In the genomic region with DNA sequence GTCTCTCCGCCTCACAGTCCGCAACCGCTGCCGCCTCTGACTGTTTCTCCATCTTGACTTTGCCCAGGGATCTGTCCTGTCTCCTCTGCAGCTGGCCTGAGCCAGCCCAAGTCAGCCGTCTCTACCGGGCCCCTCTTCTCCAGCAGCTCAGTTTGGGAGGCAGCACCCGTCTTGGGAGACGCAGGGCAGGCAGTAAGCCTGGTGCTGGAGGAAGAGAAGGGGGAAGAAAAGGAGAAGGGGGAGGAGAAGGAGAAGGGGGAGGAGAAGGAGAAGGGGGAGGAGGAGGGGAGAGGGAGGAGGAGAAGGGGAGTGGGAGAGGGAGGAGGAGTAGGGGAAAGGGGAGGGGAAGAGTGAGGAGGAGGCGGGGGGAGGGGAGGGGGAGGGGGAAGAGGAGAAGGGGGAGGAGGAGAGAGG, we compare ENCODE assay signal across 15 cellular contexts. TPM values are rescaled to one million over a fixed set of nuclear protein-coding genes. Genes with fewer than 3 reads are reported as not detected.
DNase-seq lines count a peak whose midpoint lies in the region; ATAC-seq and TF ChIP-seq lines count a peak whose summit lies in the region.
"Had no signal": no experiment of that assay in that cellular context is flagged by ENCODE, and none has a peak within 500 bp of the region (broad histone marks: within the 10 kb centered on the region; RNA-seq: fewer than 3 reads in every experiment).

No MANE protein-coding gene starts in this region.

- no peak overlapping the region for H2AK5ac ChIP-seq in H9 (ENCODE audit: insufficient read length, low read length)

- no peaks in the 10 kb centered on the region for H3K9me3 ChIP-seq in H9 (ENCODE audit: control insufficient read depth, low read depth, low read length)
- no peaks in the 10 kb centered on the region for H3K9me3 ChIP-seq in neutrophil
- no peaks in the 10 kb centered on the region for H3K9me3 ChIP-seq in ovary
- no peaks in the 10 kb centered on the region for H3K9me3 ChIP-seq in breast epithelium

- peak overlapping the region; percentile 69 to 81 for H3K4me3 Mint-ChIP-seq in H9
- H3K4me3 Mint-ChIP-seq: activated CD4-positive, alpha-beta T cell treated with anti-CD3 and anti-CD28 coated beads, Interleukin-2, amount 10 ng/mL, durations not matched to agents 24 days and 14 days; activated naive CD8-positive, alpha-beta T cell treated with anti-CD3 and anti-CD28 coated beads for 36 hours had no signal

- H3K4me1 ChIP-seq in H9 (ENCODE audit: insufficient read depth, low read length): peaks cover 3% of the 10 kb centered on the region; the same call in 1 of the 2 replicates
- H3K4me1 ChIP-seq in neutrophil (ENCODE audit: control insufficient read depth in 1 of 2, insufficient read depth in 1 of 2, low read depth in 1 of 2, low read length in 1 of 2): peaks cover 4 to 15% of the 10 kb centered on the region in 2 experiments
- peaks cover 2% of the 10 kb centered on the region for H3K4me1 ChIP-seq in ovary (ENCODE audit: insufficient read depth)
- no peaks in the 10 kb centered on the region for H3K4me1 ChIP-seq in breast epithelium

- peak overlapping the region; percentile 10 for H3K9ac ChIP-seq in H9 (ENCODE audit: extremely low read depth, insufficient read length, low read length)

- no peak for ATAC-seq in HG03039 (IDR thresholded peaks at IDR 0.05; ENCODE audit: unreplicated experiment)
- ATAC-seq in HG02938 (IDR thresholded peaks at IDR 0.05; ENCODE audit: unreplicated experiment): no peak

- peak overlapping the region; percentile 85 for H2AFZ ChIP-seq in H9 (ENCODE audit: low read length)

- H4K20me1 ChIP-seq in H9 (ENCODE audit: control insufficient read depth, insufficient read depth, insufficient read length): no peaks in the 10 kb centered on the region

- H3K27me3 ChIP-seq in H9 (ENCODE audit: insufficient read depth, low read length) (no peaks in the 10 kb centered on the region), neutrophil (no peaks in the 10 kb centered on the region), ovary (no peaks in the 10 kb centered on the region), breast epithelium (no peaks in the 10 kb centered on the region)

- H3K4me2 ChIP-seq in H9 (ENCODE audit: insufficient read depth, insufficient read length, low read length): peak overlapping the region; percentile 72

- no peak overlapping the region for H2BK5ac ChIP-seq in H9 (ENCODE audit: insufficient read length, low read length)

- no peak overlapping the region for H3T11ph ChIP-seq in H9 (ENCODE audit: low read length)

- H4K5ac ChIP-seq in H9 (ENCODE audit: insufficient read length, low read depth, low read length): no peak overlapping the region

- H3K4me3 ChIP-seq in astrocyte of the cerebellum (ENCODE audit: low read depth, low read length): peak overlapping the region; percentile 3
- H3K4me3 ChIP-seq in iPS-11a (ENCODE audit: low read depth, low read length): peak overlapping the region; percentile 17
- peak overlapping the region; percentile 44 to 59 for H3K4me3 ChIP-seq in neutrophil (ENCODE audit: low read depth in 1 of 2, low read length in 1 of 2)
- H3K4me3 ChIP-seq in ovary: no peak overlapping the region
- no peak overlapping the region for H3K4me3 ChIP-seq in breast epithelium

- no peak overlapping the region for H2BK15ac ChIP-seq in H9 (ENCODE audit: low read depth, low read length)

- H2BK12ac ChIP-seq in H9 (ENCODE audit: insufficient read length, low read depth, low read length): no peak overlapping the region

- H3K27ac Mint-ChIP-seq in H9: peak overlapping the region; percentile 56 to 91 (median 81); a peak in 4 of 7 replicates
- H3K27ac Mint-ChIP-seq: activated CD4-positive, alpha-beta T cell treated with anti-CD3 and anti-CD28 coated beads, Interleukin-2, amount 10 ng/mL, durations not matched to agents 24 days and 14 days; activated naive CD8-positive, alpha-beta T cell treated with anti-CD3 and anti-CD28 coated beads for 36 hours had no signal

- in situ Hi-C loops in astrocyte of the cerebellum (cut with HindIII; ENCODE audit: low sequenced_read_pairs): no loop called here

- H3K79me1 ChIP-seq in H9 (ENCODE audit: insufficient read depth, low read depth, low read length, poor library complexity, severe bottlenecking): no peaks in the 10 kb centered on the region

- H3K18ac ChIP-seq in H9 (ENCODE audit: insufficient read length, low read depth, low read length): peak overlapping the region; percentile 50

- H3K79me2 ChIP-seq in H9 (ENCODE audit: insufficient read depth, low read length): no peaks in the 10 kb centered on the region

- no peak overlapping the region for H4K91ac ChIP-seq in H9 (ENCODE audit: insufficient read length, low read depth, low read length)

- H3K23ac ChIP-seq in H9 (ENCODE audit: insufficient read length, low read depth, low read length): no peak overlapping the region

- no CpG with 5 or more reads among the region's 9 CpGs for WGBS in H9 (ENCODE audit: extremely low coverage, insufficient read length, low lambda C conversion rate)
- 17 to 33% (median 25%) methylated on average over 9 of the region's 9 CpGs for WGBS in ovary, 3 donors

- H3K27me3 Mint-ChIP-seq in H9 (ENCODE audit: low read depth): peaks cover 2% of the 10 kb centered on the region; the same call in 1 of the 2 replicates

- no peaks in the 10 kb centered on the region for H3K36me3 Mint-ChIP-seq in H9 (ENCODE audit: insufficient read depth in 1 of 3, low read depth in 3 of 3)
- H3K36me3 Mint-ChIP-seq: activated naive CD8-positive, alpha-beta T cell treated with anti-CD3 and anti-CD28 coated beads for 36 hours had no signal

- TF ChIP-seq POLR2A in ovary (IDR thresholded peaks at IDR 0.05) (no peak), breast epithelium (IDR thresholded peaks at IDR 0.05) (no peak)

- no peak overlapping the region for H3K56ac ChIP-seq in H9 (ENCODE audit: insufficient read length, low read depth, low read length)

- H3K23me2 ChIP-seq in H9 (ENCODE audit: insufficient read length, low read depth, low read length, poor library complexity, severe bottlenecking): peaks cover 5% of the 10 kb centered on the region

- H3K14ac ChIP-seq in H9 (ENCODE audit: insufficient read depth, low read length): no peak overlapping the region

- no peaks in the 10 kb centered on the region for H3K9me3 Mint-ChIP-seq in H9
- H3K9me3 Mint-ChIP-seq: activated CD4-positive, alpha-beta T cell treated with anti-CD3 and anti-CD28 coated beads, Interleukin-2, amount 10 ng/mL, durations not matched to agents 24 days and 14 days; activated naive CD8-positive, alpha-beta T cell treated with anti-CD3 and anti-CD28 coated beads for 36 hours had no signal

- no peak overlapping the region for H4K8ac ChIP-seq in H9 (replicated peaks; ENCODE audit: insufficient read length, low read depth, low read length)

- peak; percentile 74 for DNase-seq in H9
- no peak for DNase-seq in astrocyte of the cerebellum (ENCODE audit: low read depth)
- DNase-seq in ovary: no peak
- no peak for DNase-seq in breast epithelium (ENCODE audit: low spot score in 2 of 2)
- DNase-seq: activated CD4-positive, alpha-beta T cell treated with anti-CD3 and anti-CD28 coated beads, Interleukin-2, amount 10 ng/mL, durations not matched to agents 24 days and 14 days; activated naive CD8-positive, alpha-beta T cell treated with anti-CD3 and anti-CD28 coated beads for 36 hours; COR-L47; foreskin melanocyte; NCI-H1417 treated with DMSO at 0.1 percent for 48 hours; NCI-H2227 treated with DMSO at 0.1 percent for 48 hours had no signal

- H2BK20ac ChIP-seq in H9 (ENCODE audit: low read depth, low read length, poor library complexity, severe bottlenecking): no peak overlapping the region

- no peak for TF ChIP-seq CTCF in H9 (conservative IDR thresholded peaks at IDR 0.05)
- TF ChIP-seq CTCF in astrocyte of the cerebellum (IDR thresholded peaks at IDR 0.05; ENCODE audit: low read depth, low read length, missing control alignments): no peak
- no peak for TF ChIP-seq CTCF in neutrophil (IDR thresholded peaks at IDR 0.05)
- TF ChIP-seq CTCF in ovary (IDR thresholded peaks at IDR 0.05): no peak
- TF ChIP-seq CTCF in breast epithelium (IDR thresholded peaks at IDR 0.05): no peak

- no peak overlapping the region for H3K27ac ChIP-seq in H9 (ENCODE audit: insufficient read length, low read depth, low read length)
- peak overlapping the region; percentile 55 for H3K27ac ChIP-seq in neutrophil
- no peak overlapping the region for H3K27ac ChIP-seq in ovary
- no peak overlapping the region for H3K27ac ChIP-seq in breast epithelium
- H3K27ac ChIP-seq: HL-60 had no signal

- no peak overlapping the region for H2BK120ac ChIP-seq in H9 (ENCODE audit: low read depth, low read length, poor library complexity, severe bottlenecking)

- no peaks in the 10 kb centered on the region for H3K36me3 ChIP-seq in neutrophil
- H3K36me3 ChIP-seq in ovary: no peaks in the 10 kb centered on the region
- no peaks in the 10 kb centered on the region for H3K36me3 ChIP-seq in breast epithelium

- TF ChIP-seq EP300 in ovary (IDR thresholded peaks at IDR 0.05): no peak

- no peak overlapping the region for H3K4ac ChIP-seq in H9 (ENCODE audit: low read depth, low read length)

- intact Hi-C loops in ovary (cut with DNase I): loop anchor here in 1 of 4 donors (5.0 kb wide), 1 partner anchor 1850 kb away; no protein-coding TSS in a partner anchor
- intact Hi-C loops in breast epithelium (cut with DNase I; ENCODE audit: low total_unique reads): no loop called here

- peaks cover 11 to 27% of the 10 kb centered on the region in 2 experiments for H3K4me1 Mint-ChIP-seq in H9
- H3K4me1 Mint-ChIP-seq: activated CD4-positive, alpha-beta T cell treated with anti-CD3 and anti-CD28 coated beads, Interleukin-2, amount 10 ng/mL, durations not matched to agents 24 days and 14 days; activated naive CD8-positive, alpha-beta T cell treated with anti-CD3 and anti-CD28 coated beads for 36 hours had no signal

RNA-seq across cellular contexts. Expression of gene FZD9, which starts 36.0 kb away (rescaled TPM):
- total RNA-seq in H9 (2021) (1.9 and 2.1 TPM in 2 replicates), ovary (under 1 TPM; 0.12 to 0.57 (median 0.18) TPM), breast epithelium (1 to 10 TPM in 1 of 3 donors, under 1 TPM in 2; 0.44 to 4.3 (median 0.98) TPM)
- polyA plus RNA-seq in ovary: under 1 TPM in 1 of 2 donors, not detected in 1; 0.19 TPM

Comparison
In these comparisons a context has a peak if more than half of its experiments do, and no peak if none do; other contexts are left out.
1. H3K4me3 ChIP-seq: peak in astrocyte of the cerebellum (single experiment), iPS-11a (single experiment) and neutrophil (2 of 2); none in ovary (single experiment) and breast epithelium (0 of 3).